Comparison of ENCODE assay signal across 15 cellular contexts in genomic region chr14:105305769-105306168, GRCh38.
"Had no signal": no experiment of that assay in that cellular context is flagged by ENCODE, and none has a peak within 500 bp of the region (broad histone marks: within the 10 kb centered on the region; RNA-seq: fewer than 3 reads in every experiment).

No MANE protein-coding gene starts in this region.

- H3K27me3 ChIP-seq: foreskin keratinocyte had no signal

- H3K27ac ChIP-seq: foreskin keratinocyte, thoracic aorta had no signal

- H3K27me3 Mint-ChIP-seq: activated naive CD4-positive, alpha-beta T cell treated with anti-CD3 and anti-CD28 coated beads, Interleukin-2, amount 50 U/mL, for 24 hours; stimulated activated naive CD8-positive, alpha-beta T cell treated with anti-CD3 and anti-CD28 coated beads, Interleukin-15, Interleukin-2, amounts not matched to agents 100 ng/mL and 50 ng/mL, for 24 hours had no signal

- ATAC-seq: activated CD4-positive, CD25-positive, alpha-beta regulatory T cell treated with anti-CD3 and anti-CD28 coated beads, Interleukin-2, amount 50 U/mL, for 24 hours; foreskin keratinocyte; left lobe of liver had no signal

- H3K4me1 Mint-ChIP-seq: nephron had no signal

- H3K36me3 ChIP-seq: thoracic aorta had no signal

- H3K4me3 ChIP-seq: thoracic aorta had no signal

- H3K4me1 ChIP-seq: foreskin keratinocyte had no signal

- H3K36me3 Mint-ChIP-seq: activated naive CD4-positive, alpha-beta T cell treated with anti-CD3 and anti-CD28 coated beads, Interleukin-2, amount 50 U/mL, for 24 hours had no signal

- DNase-seq: activated CD4-positive, alpha-beta T cell treated with anti-CD3 and anti-CD28 coated beads, Interleukin-2, amount 50 U/mL, for 48 hours; activated CD8-positive, alpha-beta memory T cell treated with anti-CD3 and anti-CD28 coated beads, Interleukin-2, amount 50 U/mL, for 48 hours; aorta; effector CD4-positive, alpha-beta T cell; foreskin keratinocyte; head of caudate nucleus; mammary epithelial cell; stimulated activated CD4-positive, alpha-beta T cell treated with anti-CD3 and anti-CD28 coated beads, Interleukin-12 subunit alpha, Interleukin-12 subunit beta, amount 100 ng/mL, for 4 hours had no signal

- H3K27ac Mint-ChIP-seq: activated naive CD4-positive, alpha-beta T cell treated with anti-CD3 and anti-CD28 coated beads, Interleukin-2, amount 50 U/mL, for 24 hours; nephron had no signal

- H3K9me3 ChIP-seq: thoracic aorta had no signal

- H3K9me3 Mint-ChIP-seq: activated naive CD4-positive, alpha-beta T cell treated with anti-CD3 and anti-CD28 coated beads, Interleukin-2, amount 50 U/mL, for 24 hours; activated T-helper 2 cell treated with anti-CD3 and anti-CD28 coated beads, Interferon-gamma antibody, Interleukin-2, Interleukin-4, amounts not matched to agents 10 μg/mL and 5 μg/mL and 100 μg/mL, durations not matched to agents 14 hours and 24 hours and 36 hours; nephron; stimulated activated naive CD8-positive, alpha-beta T cell treated with anti-CD3 and anti-CD28 coated beads, Interleukin-15, Interleukin-2, amounts not matched to agents 100 ng/mL and 50 ng/mL, for 24 hours had no signal

- H3K4me3 Mint-ChIP-seq: activated naive CD4-positive, alpha-beta T cell treated with anti-CD3 and anti-CD28 coated beads, Interleukin-2, amount 50 U/mL, for 24 hours; nephron had no signal
